21 cellular contexts compared by ENCODE assay signal in the genomic region with DNA sequence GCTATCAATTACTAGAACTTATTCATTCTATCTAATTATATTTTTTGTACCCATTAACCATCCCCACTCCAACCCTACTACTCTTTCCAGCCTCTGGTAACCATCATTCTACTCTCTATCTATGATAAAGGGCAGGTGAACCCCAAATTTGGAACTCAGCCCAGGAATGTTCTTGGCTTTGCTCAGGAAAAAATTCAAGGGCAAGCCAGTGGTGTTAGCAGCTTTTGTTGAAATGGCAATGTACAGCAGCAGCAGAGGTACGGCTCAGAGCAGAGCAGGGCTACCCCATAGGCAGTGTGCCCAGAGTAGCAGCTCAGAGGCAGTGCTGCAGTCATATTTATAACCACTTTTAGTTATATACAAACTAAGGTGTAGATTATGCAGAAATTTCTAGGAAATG.
DNase-seq lines count a peak whose midpoint lies in the region; TF ChIP-seq lines count a peak whose summit lies in the region.
"Had no signal": no experiment of that assay in that cellular context is flagged by ENCODE, and none has a peak within 500 bp of the region (broad histone marks: within the 10 kb centered on the region; RNA-seq: fewer than 3 reads in every experiment).

No MANE protein-coding gene starts in this region.

- H3K4me1 ChIP-seq in ascending aorta (peaks cover 7 to 15% of the 10 kb centered on the region in 2 donors), esophagus muscularis mucosa (peaks cover 24 to 60% (median 51%) of the 10 kb centered on the region in 4 donors), muscle layer of colon (ENCODE audit: insufficient read depth, low read length) (peaks cover 54% of the 10 kb centered on the region), tibial artery (peaks cover 0 to 68% (median 24%) of the 10 kb centered on the region in 4 donors)

- no peaks in the 10 kb centered on the region for H3K36me3 ChIP-seq in ascending aorta
- H3K36me3 ChIP-seq in esophagus muscularis mucosa = peaks cover 0 to 4% (median 0%) of the 10 kb centered on the region in 4 donors
- H3K36me3 ChIP-seq in muscle layer of colon (ENCODE audit: insufficient read depth, low read length) = no peaks in the 10 kb centered on the region
- no peaks in the 10 kb centered on the region for H3K36me3 ChIP-seq in tibial artery
- H3K36me3 ChIP-seq: spleen had no signal

- intact Hi-C loops in ascending aorta (cut with DNase I) (loop anchor here (5.0 to 10.0 kb wide), 3 partner anchors 133 to 470 kb away; partner anchors contain the start of genes ELMOD2 and TBC1D9), esophagus muscularis mucosa (cut with DNase I) (loop anchor here (5.0 kb wide), 3 partner anchors 53 to 137 kb away; partner anchors contain the start of gene RNF150), tibial artery (cut with DNase I; ENCODE audit: low total_unique reads) (no loop called here)

- 67% methylated on average over 1 of the region's 1 CpG for WGBS in esophagus muscularis mucosa

- no peak for TF ChIP-seq POLR2A in esophagus muscularis mucosa (IDR thresholded peaks at IDR 0.05; ENCODE audit: low read depth)

- peak; percentile 11 for TF ChIP-seq EP300 in esophagus muscularis mucosa (IDR thresholded peaks at IDR 0.05)

- H3K27ac ChIP-seq in ascending aorta (peak overlapping the region; percentile 27 to 46), esophagus muscularis mucosa (replicated peaks in 1 of 4) (peak overlapping the region; percentile 57 to 77 (median 71)), muscle layer of colon (ENCODE audit: low read depth, low read length) (peak overlapping the region; percentile 3), tibial artery (peak overlapping the region; percentile 64 to 66)
- H3K27ac ChIP-seq: psoas muscle, SK-N-MC had no signal

- no peak overlapping the region for H3K9ac ChIP-seq in muscle layer of colon (ENCODE audit: low read length)

- no peaks in the 10 kb centered on the region for H3K27me3 ChIP-seq in ascending aorta
- H3K27me3 ChIP-seq in esophagus muscularis mucosa = no peaks in the 10 kb centered on the region
- no peaks in the 10 kb centered on the region for H3K27me3 ChIP-seq in muscle layer of colon (ENCODE audit: control insufficient read depth in 1 of 2, insufficient read depth in 2 of 2, low read length in 2 of 2)
- H3K27me3 ChIP-seq in tibial artery = no peaks in the 10 kb centered on the region
- H3K27me3 ChIP-seq: spleen had no signal

- no peak overlapping the region for H3K4me3 ChIP-seq in ascending aorta
- H3K4me3 ChIP-seq in esophagus muscularis mucosa = no peak overlapping the region
- H3K4me3 ChIP-seq in muscle layer of colon (ENCODE audit: low read depth in 1 of 2, low read length in 2 of 2) = no peak overlapping the region
- H3K4me3 ChIP-seq in tibial artery = no peak overlapping the region
- H3K4me3 ChIP-seq: psoas muscle, SK-N-MC, spleen had no signal

- DNase-seq in ascending aorta (ENCODE audit: low spot score in 2 of 2) (no peak), esophagus muscularis mucosa (ENCODE audit: extremely low spot score) (no peak), tibial artery (no peak), medulla oblongata (ENCODE audit: extremely low spot score) (no peak), activated gamma-delta T cell treated with Interleukin-2 at 50 U/mL for 16 hours (no peak), hippocampal formation (lab: John Stamatoyannopoulos, UW) (no peak)
- DNase-seq: activated CD4-positive, alpha-beta T cell treated with anti-CD3 and anti-CD28 coated beads, Interleukin-2, amount 10 ng/mL, durations not matched to agents 24 days and 14 days; activated CD8-positive, alpha-beta memory T cell treated with anti-CD3 and anti-CD28 coated beads, Interleukin-2, amount 10 ng/mL, durations not matched to agents 7 days and 5 days; DMS 273 treated with DMSO at 0.1 percent for 48 hours; effector CD8-positive, alpha-beta T cell; erythroblast; kidney; NCI-H1092 treated with DMSO at 0.1 percent for 48 hours; NCI-H187 treated with DMSO at 0.1 percent for 48 hours; NCI-H526 treated with DMSO at 0.1 percent for 48 hours; psoas muscle; RPMI8226; spleen; stimulated activated CD4-positive, alpha-beta T cell treated with anti-CD3 and anti-CD28 coated beads, Interleukin-2, amount 100 ng/mL, for 48 hours had no signal

- TF ChIP-seq CTCF in ascending aorta (IDR thresholded peaks at IDR 0.05) = no peak
- TF ChIP-seq CTCF in esophagus muscularis mucosa (IDR thresholded peaks at IDR 0.05) = no peak
- no peak for TF ChIP-seq CTCF in tibial artery (IDR thresholded peaks at IDR 0.05)

- H3K9me3 ChIP-seq in ascending aorta (no peaks in the 10 kb centered on the region), esophagus muscularis mucosa (no peaks in the 10 kb centered on the region), muscle layer of colon (ENCODE audit: low read length) (no peaks in the 10 kb centered on the region), tibial artery (no peaks in the 10 kb centered on the region)
- H3K9me3 ChIP-seq: psoas muscle, spleen had no signal

Comparison
In these comparisons a context has a peak if more than half of its experiments do, and no peak if none do; other contexts are left out.
1. H3K27ac ChIP-seq: peak in every context shown above with its lines; median percentile 71 in esophagus muscularis mucosa; 65 in tibial artery; 36 in ascending aorta; 3 in muscle layer of colon.